1 cellular context compared by ENCODE assay signal in the genomic region with DNA sequence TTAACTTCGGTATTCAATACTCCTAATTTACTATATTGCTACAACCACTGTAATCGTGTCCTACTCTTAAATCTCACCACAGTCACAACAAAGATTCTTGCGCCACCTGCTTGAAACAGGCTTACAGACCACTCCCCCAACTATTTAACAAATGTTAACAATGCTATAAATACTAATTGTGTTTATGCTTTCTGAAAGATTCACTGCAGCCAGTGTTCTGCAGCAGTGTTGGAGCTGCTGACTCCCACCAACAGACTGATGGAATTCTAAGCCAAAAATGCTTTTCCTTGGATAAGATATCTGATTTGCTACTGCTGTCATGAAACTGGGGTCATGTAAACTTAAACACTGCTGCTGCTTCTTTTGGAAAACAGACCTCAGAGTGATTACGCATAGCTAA.
A peak's percentile ranks its signal among the peaks of the same experiment; 100 is the strongest.
TF ChIP-seq lines count a peak whose summit lies in the region.

No MANE protein-coding gene starts in this region.

TF ChIP-seq in HEK293, 187 proteins besides CTCF, POLR2A, EP300 and RAD21 (continued from another document):
- TF ChIP-seq, protein P1, sequence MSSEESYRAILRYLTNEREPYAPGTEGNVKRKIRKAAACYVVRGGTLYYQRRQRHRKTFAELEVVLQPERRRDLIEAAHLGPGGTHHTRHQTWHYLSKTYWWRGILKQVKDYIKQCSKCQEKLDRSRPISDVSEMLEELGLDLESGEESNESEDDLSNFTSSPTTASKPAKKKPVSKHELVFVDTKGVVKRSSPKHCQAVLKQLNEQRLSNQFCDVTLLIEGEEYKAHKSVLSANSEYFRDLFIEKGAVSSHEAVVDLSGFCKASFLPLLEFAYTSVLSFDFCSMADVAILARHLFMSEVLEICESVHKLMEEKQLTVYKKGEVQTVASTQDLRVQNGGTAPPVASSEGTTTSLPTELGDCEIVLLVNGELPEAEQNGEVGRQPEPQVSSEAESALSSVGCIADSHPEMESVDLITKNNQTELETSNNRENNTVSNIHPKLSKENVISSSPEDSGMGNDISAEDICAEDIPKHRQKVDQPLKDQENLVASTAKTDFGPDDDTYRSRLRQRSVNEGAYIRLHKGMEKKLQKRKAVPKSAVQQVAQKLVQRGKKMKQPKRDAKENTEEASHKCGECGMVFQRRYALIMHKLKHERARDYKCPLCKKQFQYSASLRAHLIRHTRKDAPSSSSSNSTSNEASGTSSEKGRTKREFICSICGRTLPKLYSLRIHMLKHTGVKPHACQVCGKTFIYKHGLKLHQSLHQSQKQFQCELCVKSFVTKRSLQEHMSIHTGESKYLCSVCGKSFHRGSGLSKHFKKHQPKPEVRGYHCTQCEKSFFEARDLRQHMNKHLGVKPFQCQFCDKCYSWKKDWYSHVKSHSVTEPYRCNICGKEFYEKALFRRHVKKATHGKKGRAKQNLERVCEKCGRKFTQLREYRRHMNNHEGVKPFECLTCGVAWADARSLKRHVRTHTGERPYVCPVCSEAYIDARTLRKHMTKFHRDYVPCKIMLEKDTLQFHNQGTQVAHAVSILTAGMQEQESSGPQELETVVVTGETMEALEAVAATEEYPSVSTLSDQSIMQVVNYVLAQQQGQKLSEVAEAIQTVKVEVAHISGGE (tag by site-specific recombination; conservative IDR thresholded peaks at IDR 0.05; ENCODE audit: low read depth) = no peak
- TF ChIP-seq SP2 (tag by site-specific recombination; IDR thresholded peaks at IDR 0.05) = no peak
- TF ChIP-seq, protein P2, sequence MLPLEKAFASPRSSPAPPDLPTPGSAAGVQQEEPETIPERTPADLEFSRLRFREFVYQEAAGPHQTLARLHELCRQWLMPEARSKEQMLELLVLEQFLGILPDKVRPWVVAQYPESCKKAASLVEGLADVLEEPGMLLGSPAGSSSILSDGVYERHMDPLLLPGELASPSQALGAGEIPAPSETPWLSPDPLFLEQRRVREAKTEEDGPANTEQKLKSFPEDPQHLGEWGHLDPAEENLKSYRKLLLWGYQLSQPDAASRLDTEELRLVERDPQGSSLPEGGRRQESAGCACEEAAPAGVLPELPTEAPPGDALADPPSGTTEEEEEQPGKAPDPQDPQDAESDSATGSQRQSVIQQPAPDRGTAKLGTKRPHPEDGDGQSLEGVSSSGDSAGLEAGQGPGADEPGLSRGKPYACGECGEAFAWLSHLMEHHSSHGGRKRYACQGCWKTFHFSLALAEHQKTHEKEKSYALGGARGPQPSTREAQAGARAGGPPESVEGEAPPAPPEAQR (tag by site-specific recombination; IDR thresholded peaks at IDR 0.05) = no peak
- TF ChIP-seq ZBTB17 (tag by site-specific recombination; IDR thresholded peaks at IDR 0.05) = 0 out of 2 replicates have a peak, but pooled peaks have one; percentile 12
- TF ChIP-seq FEZF1 (tag by site-specific recombination; IDR thresholded peaks at IDR 0.05) = no peak
- TF ChIP-seq, protein P3, sequence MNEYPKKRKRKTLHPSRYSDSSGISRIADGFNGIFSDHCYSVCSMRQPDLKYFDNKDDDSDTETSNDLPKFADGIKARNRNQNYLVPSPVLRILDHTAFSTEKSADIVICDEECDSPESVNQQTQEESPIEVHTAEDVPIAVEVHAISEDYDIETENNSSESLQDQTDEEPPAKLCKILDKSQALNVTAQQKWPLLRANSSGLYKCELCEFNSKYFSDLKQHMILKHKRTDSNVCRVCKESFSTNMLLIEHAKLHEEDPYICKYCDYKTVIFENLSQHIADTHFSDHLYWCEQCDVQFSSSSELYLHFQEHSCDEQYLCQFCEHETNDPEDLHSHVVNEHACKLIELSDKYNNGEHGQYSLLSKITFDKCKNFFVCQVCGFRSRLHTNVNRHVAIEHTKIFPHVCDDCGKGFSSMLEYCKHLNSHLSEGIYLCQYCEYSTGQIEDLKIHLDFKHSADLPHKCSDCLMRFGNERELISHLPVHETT (tag by site-specific recombination; IDR thresholded peaks at IDR 0.05) = no peak
- TF ChIP-seq, protein P4, sequence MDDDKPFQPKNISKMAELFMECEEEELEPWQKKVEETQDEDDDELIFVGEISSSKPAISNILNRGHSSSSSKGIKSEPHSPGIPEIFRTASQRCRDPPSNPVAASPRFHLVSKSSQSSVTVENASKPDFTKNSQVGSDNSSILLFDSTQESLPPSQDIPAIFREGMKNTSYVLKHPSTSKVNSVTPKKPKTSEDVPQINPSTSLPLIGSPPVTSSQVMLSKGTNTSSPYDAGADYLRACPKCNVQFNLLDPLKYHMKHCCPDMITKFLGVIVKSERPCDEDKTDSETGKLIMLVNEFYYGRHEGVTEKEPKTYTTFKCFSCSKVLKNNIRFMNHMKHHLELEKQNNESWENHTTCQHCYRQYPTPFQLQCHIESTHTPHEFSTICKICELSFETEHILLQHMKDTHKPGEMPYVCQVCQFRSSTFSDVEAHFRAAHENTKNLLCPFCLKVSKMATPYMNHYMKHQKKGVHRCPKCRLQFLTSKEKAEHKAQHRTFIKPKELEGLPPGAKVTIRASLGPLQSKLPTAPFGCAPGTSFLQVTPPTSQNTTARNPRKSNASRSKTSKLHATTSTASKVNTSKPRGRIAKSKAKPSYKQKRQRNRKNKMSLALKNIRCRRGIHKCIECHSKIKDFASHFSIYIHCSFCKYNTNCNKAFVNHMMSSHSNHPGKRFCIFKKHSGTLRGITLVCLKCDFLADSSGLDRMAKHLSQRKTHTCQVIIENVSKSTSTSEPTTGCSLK (tag by site-specific recombination; IDR thresholded peaks at IDR 0.05) = no peak
TF ChIP-seq in HEK293: peak in this region for 6.
